8 cellular contexts compared by ENCODE assay signal in genomic region chr4:101019941-101020401, GRCh38.
A peak's percentile ranks its signal among the peaks of the same experiment; 100 is the strongest.
DNase-seq lines count a peak whose midpoint lies in the region; ATAC-seq and TF ChIP-seq lines count a peak whose summit lies in the region.

No MANE protein-coding gene starts in this region.

- H3K9me3 ChIP-seq in MG63: no peaks in the 10 kb centered on the region

- no peak for TF ChIP-seq CTCF in brain microvascular endothelial cell (IDR thresholded peaks at IDR 0.05; ENCODE audit: low read depth, low read length, missing control alignments)

- H3K27me3 Mint-ChIP-seq in effector memory CD8-positive, alpha-beta T cell: no peaks in the 10 kb centered on the region

- H3K36me3 Mint-ChIP-seq in effector memory CD8-positive, alpha-beta T cell (ENCODE audit: insufficient read depth): peaks cover 14% of the 10 kb centered on the region

- H3K27me3 ChIP-seq in brain microvascular endothelial cell (replicated peaks): no peaks in the 10 kb centered on the region
- no peaks in the 10 kb centered on the region for H3K27me3 ChIP-seq in MG63

- ATAC-seq in GM21526 (IDR thresholded peaks at IDR 0.05; ENCODE audit: low FRiP score, unreplicated experiment): peak; percentile 34
- ATAC-seq in HG03575 (IDR thresholded peaks at IDR 0.05; ENCODE audit: extremely low read depth, insufficient number of reproducible peaks, low FRiP score, unreplicated experiment): peak; percentile 33
- ATAC-seq in effector memory CD8-positive, alpha-beta T cell (replicated peaks): peak; percentile 82

- peak; percentile 44 for DNase-seq in ELR (ENCODE audit: low read depth)
- peak; percentile 32 to 37 (median 36) for DNase-seq in effector memory CD8-positive, alpha-beta T cell
- no peak for DNase-seq in brain microvascular endothelial cell
- DNase-seq in MG63: no peak
- no peak for DNase-seq in COLO829 (ENCODE audit: low spot score)
- no peak for DNase-seq in putamen (ENCODE audit: low spot score)

- H3K4me1 Mint-ChIP-seq in effector memory CD8-positive, alpha-beta T cell (ENCODE audit: low read depth in 2 of 2): peaks cover 28 to 59% of the 10 kb centered on the region in 2 donors

- H3K27ac ChIP-seq in brain microvascular endothelial cell: no peak overlapping the region

- peak overlapping the region; percentile 56 to 71 for H3K4me3 Mint-ChIP-seq in effector memory CD8-positive, alpha-beta T cell

- no peak overlapping the region for H3K4me3 ChIP-seq in brain microvascular endothelial cell (ENCODE audit: low read depth, low read length)
- no peak overlapping the region for H3K4me3 ChIP-seq in MG63

- in situ Hi-C loops in brain microvascular endothelial cell (cut with HindIII; ENCODE audit: low pct_ligation_motif_present, low sequenced_read_pairs): no loop called here

- H3K9me3 Mint-ChIP-seq in effector memory CD8-positive, alpha-beta T cell: no peaks in the 10 kb centered on the region

- peak overlapping the region; percentile 89 to 95 for H3K27ac Mint-ChIP-seq in effector memory CD8-positive, alpha-beta T cell

- H3K36me3 ChIP-seq in brain microvascular endothelial cell (replicated peaks) (no peaks in the 10 kb centered on the region), MG63 (no peaks in the 10 kb centered on the region)

Comparison
In these comparisons a context has a peak if more than half of its experiments do, and no peak if none do; other contexts are left out.
1. DNase-seq: peak in ELR (single experiment) and effector memory CD8-positive, alpha-beta T cell (3 of 3); none in brain microvascular endothelial cell (single experiment), MG63 (single experiment), COLO829 (single experiment) and putamen (single experiment).
2. Peak in every context shown above with its lines, with median percentiles within 50 percentile points of each other: ATAC-seq.